9 cellular contexts compared by ENCODE assay signal in the genomic region with DNA sequence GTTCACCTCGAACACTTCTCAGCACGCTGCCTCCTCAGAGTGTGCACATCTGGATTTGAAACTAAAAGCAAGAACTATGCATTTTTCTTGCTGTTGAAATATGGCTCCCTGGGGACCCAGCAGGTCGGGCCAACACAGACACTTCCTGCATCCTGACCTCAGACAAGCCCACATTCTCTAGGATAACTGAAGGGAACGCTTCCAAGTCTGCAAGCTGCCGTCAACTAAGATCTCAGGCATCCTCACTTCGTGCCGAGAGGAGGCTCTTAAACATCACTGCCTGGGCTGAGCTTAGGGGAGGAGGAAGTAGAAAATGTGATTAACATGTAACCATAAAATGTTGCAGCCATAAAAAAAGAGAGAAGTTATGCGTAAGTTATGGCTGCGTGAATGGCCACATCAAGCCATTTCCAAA.
A peak's percentile ranks its signal among the peaks of the same experiment; 100 is the strongest.
DNase-seq lines count a peak whose midpoint lies in the region; ATAC-seq and TF ChIP-seq lines count a peak whose summit lies in the region.
"Had no signal": no experiment of that assay in that cellular context is flagged by ENCODE, and none has a peak within 500 bp of the region (broad histone marks: within the 10 kb centered on the region; RNA-seq: fewer than 3 reads in every experiment).

No MANE protein-coding gene starts in this region.

- no peak overlapping the region for H2AFZ ChIP-seq in PC-3 (ENCODE audit: low read length)
- H2AFZ ChIP-seq: parathyroid adenoma had no signal

- POLR2A ChIA-PET in PC-3 (lab: Charles Lee; ENCODE audit: unreplicated experiment) = no interaction called here

- no peak for TF ChIP-seq CTCF in PC-3 (conservative IDR thresholded peaks at IDR 0.05; ENCODE audit: low read depth, low read length)

- CTCF ChIA-PET in PC-3 (lab: Charles Lee) = no interaction called here

- no peak overlapping the region for H3K4me2 ChIP-seq in PC-3 (ENCODE audit: low read length)

- intact Hi-C loops in PC-3 (cut with micrococcal nuclease) = no loop called here

- H3K9me2 ChIP-seq in PC-3 (replicated peaks; ENCODE audit: low read length) = no peaks in the 10 kb centered on the region

- no peaks in the 10 kb centered on the region for H3K4me1 ChIP-seq in PC-3 (ENCODE audit: insufficient read depth, low read length)
- H3K4me1 ChIP-seq: parathyroid adenoma had no signal

- H3K4me3 ChIP-seq in PC-3 (ENCODE audit: low read length) = no peak overlapping the region

- H3K27ac Mint-ChIP-seq in immature natural killer cell = peak overlapping the region in 2 of 6 donors; percentile 20 to 46

- DNase-seq in AG08396 (ENCODE audit: low spot score) = peak; percentile 95
- DNase-seq in PC-3 = peak; percentile 33
- DNase-seq in immature natural killer cell = no peak
- DNase-seq in stimulated activated naive CD4-positive, alpha-beta T cell (lab: John Stamatoyannopoulos, UW) = no peak
- no peak for DNase-seq in NCI-H2227 (lab: John Stamatoyannopoulos, UW; ENCODE audit: unreplicated experiment)
- no peak for DNase-seq in hypothalamus (lab: John Stamatoyannopoulos, UW)

- no peaks in the 10 kb centered on the region for H3K36me3 ChIP-seq in PC-3 (ENCODE audit: low read depth, low read length)

- H3K79me2 ChIP-seq in PC-3 (ENCODE audit: low read length) = no peaks in the 10 kb centered on the region
- H3K79me2 ChIP-seq: parathyroid adenoma had no signal

- 0 out of 2 replicates have a peak overlapping the region, but pooled peaks have one; percentile 18 for H3K27ac ChIP-seq in PC-3 (ENCODE audit: low read length)
- H3K27ac ChIP-seq: parathyroid adenoma had no signal

- peaks cover 4 to 16% of the 10 kb centered on the region in 2 donors for H3K4me1 Mint-ChIP-seq in immature natural killer cell

- ATAC-seq in GM21576 (IDR thresholded peaks at IDR 0.05; ENCODE audit: unreplicated experiment) (peak; percentile 55), PC-3 (peak; percentile 65), HG03139 (IDR thresholded peaks at IDR 0.05; ENCODE audit: unreplicated experiment) (no peak)

- H3K9me3 Mint-ChIP-seq in immature natural killer cell = peaks cover 0 to 24% (median 5%) of the 10 kb centered on the region in 6 donors

- no peaks in the 10 kb centered on the region for H3K9me3 ChIP-seq in PC-3 (ENCODE audit: low read length)

- no peaks in the 10 kb centered on the region for H3K27me3 ChIP-seq in PC-3 (ENCODE audit: low read length)

- H4K20me1 ChIP-seq in PC-3 (ENCODE audit: low read length) = no peaks in the 10 kb centered on the region

- BruUV-seq in PC-3 (replicated peaks; lab: Mats Ljungman, UMichigan) = no TSS peak

- peak overlapping the region in 4 of 5 donors; percentile 1 to 61 (median 46) for H3K4me3 Mint-ChIP-seq in immature natural killer cell

- H3K36me3 Mint-ChIP-seq in immature natural killer cell = peaks cover 0 to 5% (median 0%) of the 10 kb centered on the region in 3 donors

- no peaks in the 10 kb centered on the region for H3F3A ChIP-seq in PC-3 (ENCODE audit: low read length, unreplicated experiment)

- no peak overlapping the region for H3K9ac ChIP-seq in PC-3 (ENCODE audit: low read length)
- H3K9ac ChIP-seq: parathyroid adenoma had no signal

- peaks cover 4 to 11% (median 10%) of the 10 kb centered on the region in 3 donors for H3K27me3 Mint-ChIP-seq in immature natural killer cell (ENCODE audit: low read depth in 3 of 3)

Comparison
In these comparisons a context has a peak if more than half of its experiments do, and no peak if none do; other contexts are left out.
1. DNase-seq: peak in AG08396 (single experiment) and PC-3 (single experiment); none in immature natural killer cell (0 of 3), stimulated activated naive CD4-positive, alpha-beta T cell (0 of 6), NCI-H2227 (single experiment) and hypothalamus (0 of 51).